In the genomic region with DNA sequence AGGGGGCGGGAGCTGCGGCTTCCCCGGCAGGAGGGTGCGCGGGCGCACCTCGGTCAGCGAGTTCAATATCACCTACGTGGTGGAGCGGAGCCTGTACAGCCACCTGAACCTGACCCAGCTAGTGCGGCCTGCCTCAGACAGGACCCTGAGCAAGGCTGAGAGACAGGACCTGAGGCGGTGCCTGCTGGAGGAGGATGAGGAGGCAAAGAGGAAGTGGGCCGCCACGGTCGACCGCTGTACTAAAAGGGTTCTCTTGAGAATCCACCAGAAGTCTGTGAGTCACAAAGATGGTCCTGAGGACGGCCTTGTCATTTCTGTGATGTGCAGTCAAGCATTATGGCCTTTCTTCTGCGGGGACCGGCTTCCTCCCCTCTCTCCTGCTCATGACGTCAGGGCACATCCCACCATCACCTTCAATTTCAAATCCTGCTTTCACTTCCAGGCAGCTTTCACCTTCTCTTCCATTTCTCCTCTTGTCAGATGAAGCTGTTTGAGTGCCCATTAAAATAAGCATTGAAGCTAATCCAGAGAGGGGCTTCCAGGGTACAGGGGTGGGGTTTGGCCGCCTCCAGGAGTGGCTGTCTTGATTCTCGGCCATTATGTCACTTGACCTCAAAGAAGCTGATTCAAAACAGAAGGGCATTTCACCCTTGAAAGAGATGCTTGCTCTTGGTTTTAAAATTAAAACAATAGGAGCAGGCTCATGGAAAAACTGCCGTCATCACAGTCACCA, we compare ENCODE assay signal across 11 cellular contexts.
A peak's percentile ranks its signal among the peaks of the same experiment; 100 is the strongest.
DNase-seq lines count a peak whose midpoint lies in the region; ATAC-seq, FAIRE-seq and TF ChIP-seq lines count a peak whose summit lies in the region.
"Had no signal": no experiment of that assay in that cellular context is flagged by ENCODE, and none has a peak within 500 bp of the region (broad histone marks: within the 10 kb centered on the region; RNA-seq: fewer than 3 reads in every experiment).

No MANE protein-coding gene starts in this region.

- CTCF ChIA-PET in RWPE1 (lab: Yijun Ruan, JAX), result interaction anchor here (0.6 kb wide), 1 partner anchor 343 kb away, joined by 3 read pairs; no protein-coding TSS in a partner anchor

- no peaks in the 10 kb centered on the region for H3K9me3 ChIP-seq in subcutaneous abdominal adipose tissue (ENCODE audit: control insufficient read depth in 5 of 5, low read length in 5 of 5)
- no peaks in the 10 kb centered on the region for H3K9me3 ChIP-seq in small intestine (ENCODE audit: control insufficient read depth, low read depth)

- in situ Hi-C loops in G401 (cut with HindIII; ENCODE audit: low sequenced_read_pairs), result no loop called here

- ATAC-seq in HG02938 (IDR thresholded peaks at IDR 0.05; ENCODE audit: unreplicated experiment), result peak; percentile 96

- H3K27me3 ChIP-seq in subcutaneous abdominal adipose tissue (ENCODE audit: control insufficient read depth in 5 of 5, insufficient read depth in 4 of 5, low read length in 5 of 5) (no peaks in the 10 kb centered on the region), small intestine (ENCODE audit: control insufficient read depth in 2 of 2, insufficient read depth in 2 of 2, low read length in 2 of 2) (no peaks in the 10 kb centered on the region)

- WGBS in small intestine, 3 donors, result 85 to 92% (median 89%) methylated on average over 23 of the region's 23 CpGs

- POLR2A ChIA-PET in RWPE1 (lab: Yijun Ruan, JAX; ENCODE audit: low non-redundant PET), result no interaction called here

- H3K27ac ChIP-seq in RWPE1, result peak overlapping the region; percentile 16; the same call in 1 of the 2 replicates
- H3K27ac ChIP-seq in subcutaneous abdominal adipose tissue (ENCODE audit: low read depth, low read length), result peak overlapping the region; percentile 70
- peak overlapping the region in 1 of 2 donors; percentile 32 for H3K27ac ChIP-seq in small intestine (ENCODE audit: low read depth in 1 of 2, low read length in 1 of 2)

- peak; percentile 14 for DNase-seq in SKM-1 treated with dmso at 0.1 percent for 144 hours (lab: John Stamatoyannopoulos, UW; ENCODE audit: unreplicated experiment)
- DNase-seq in SKM-1 (lab: John Stamatoyannopoulos, UW; ENCODE audit: unreplicated experiment), result no peak
- no peak for DNase-seq in RWPE1 (ENCODE audit: low spot score)
- DNase-seq in activated effector memory CD4-positive, alpha-beta T cell treated with anti-CD3 and anti-CD28 coated beads, Interleukin-2, amount 50 U/mL, for 16 hours, result no peak
- no peak for DNase-seq in G401 (ENCODE audit: low spot score)
- DNase-seq in small intestine, result no peak
- DNase-seq: KG1 had no signal

- TF ChIP-seq CTCF in RWPE1 (conservative IDR thresholded peaks at IDR 0.05; ENCODE audit: low read depth), result no peak

- H3K4me3 ChIP-seq in subcutaneous abdominal adipose tissue (ENCODE audit: low read depth in 1 of 5, low read length in 5 of 5), result no peak overlapping the region
- no peak overlapping the region for H3K4me3 ChIP-seq in small intestine (ENCODE audit: low read depth in 1 of 2, low read length in 2 of 2)

- peaks cover 4 to 41% (median 29%) of the 10 kb centered on the region in 5 donors for H3K4me1 ChIP-seq in subcutaneous abdominal adipose tissue (ENCODE audit: control insufficient read depth in 5 of 5, insufficient read depth in 5 of 5, low read length in 5 of 5)
- no peaks in the 10 kb centered on the region for H3K4me1 ChIP-seq in small intestine (ENCODE audit: control insufficient read depth in 2 of 2, insufficient read depth in 1 of 2, low read depth in 1 of 2, low read length in 1 of 2)

- H3K36me3 ChIP-seq in subcutaneous abdominal adipose tissue (ENCODE audit: control insufficient read depth in 5 of 5, insufficient read depth in 5 of 5, low read length in 5 of 5), result peaks cover 18 to 78% (median 55%) of the 10 kb centered on the region in 5 donors
- peaks cover 2 to 3% of the 10 kb centered on the region in 2 donors for H3K36me3 ChIP-seq in small intestine (ENCODE audit: control insufficient read depth in 2 of 2, insufficient read depth in 2 of 2, low read length in 2 of 2)

- H3K9ac ChIP-seq in subcutaneous abdominal adipose tissue (ENCODE audit: low read length in 5 of 5), result no peak overlapping the region

- no peak for FAIRE-seq in small intestine (lab: Jason Lieb, UNC)
- FAIRE-seq: A204.1, islet of Langerhans had no signal
